Comparison of ENCODE assay signal across 18 cellular contexts in the genomic region with DNA sequence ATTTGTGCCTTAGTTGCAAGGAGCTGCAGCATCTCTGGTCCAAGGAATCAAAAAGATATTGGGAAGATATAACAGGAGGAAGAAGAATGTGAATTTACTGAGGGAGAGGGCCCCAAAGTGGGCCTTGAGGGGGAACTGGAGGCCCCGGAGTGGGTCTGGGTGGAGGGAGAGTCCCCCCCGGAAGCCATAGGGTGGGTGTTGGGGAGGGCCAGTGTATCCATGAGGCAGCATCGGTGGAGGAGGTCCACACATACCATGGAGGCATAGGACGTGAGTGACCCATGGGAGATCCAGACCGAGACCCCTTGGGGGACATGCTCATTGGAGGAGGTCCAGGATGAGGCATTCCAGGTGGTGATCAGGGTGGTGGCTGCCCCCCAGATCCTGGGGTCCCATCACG. TPM values are rescaled to one million over a fixed set of nuclear protein-coding genes. Genes with fewer than 3 reads are reported as not detected.
DNase-seq lines count a peak whose midpoint lies in the region; ATAC-seq and TF ChIP-seq lines count a peak whose summit lies in the region.
"Had no signal": no experiment of that assay in that cellular context is flagged by ENCODE, and none has a peak within 500 bp of the region (broad histone marks: within the 10 kb centered on the region; RNA-seq: fewer than 3 reads in every experiment).

No MANE protein-coding gene starts in this region.

- H3K9me2 ChIP-seq in GM23338 (ENCODE audit: insufficient read depth) (no peaks in the 10 kb centered on the region), OCI-LY7 (ENCODE audit: insufficient read depth, low read length) (no peaks in the 10 kb centered on the region)

- no peak overlapping the region for H2AFZ ChIP-seq in GM23338
- H2AFZ ChIP-seq in OCI-LY7 (ENCODE audit: low read length) = no peak overlapping the region

- H3K4me1 ChIP-seq in GM23338 (ENCODE audit: insufficient read depth) (peaks cover 5% of the 10 kb centered on the region; the same call in 1 of the 2 replicates), OCI-LY7 (ENCODE audit: insufficient read depth, low read length, poor library complexity, severe bottlenecking) (peaks cover 4% of the 10 kb centered on the region)
- peaks cover 10% of the 10 kb centered on the region for H3K4me1 ChIP-seq in CD4-positive, alpha-beta memory T cell (ENCODE audit: insufficient read depth, low read length)
- H3K4me1 ChIP-seq: BE2C had no signal

- peaks cover 31% of the 10 kb centered on the region for H3K27me3 ChIP-seq in GM23338 (ENCODE audit: insufficient read depth)
- H3K27me3 ChIP-seq in CD4-positive, alpha-beta memory T cell (ENCODE audit: insufficient read depth, low read length) = peaks cover 5% of the 10 kb centered on the region
- H3K27me3 ChIP-seq: BE2C had no signal

- TF ChIP-seq CTCF in C4-2B (conservative IDR thresholded peaks at IDR 0.05) (no peak), GM23338 (conservative IDR thresholded peaks at IDR 0.05; ENCODE audit: low read depth in 2 of 2) (no peak), omental fat pad (IDR thresholded peaks at IDR 0.05) (no peak), OCI-LY7 (conservative IDR thresholded peaks at IDR 0.05; ENCODE audit: low read length) (no peak)

- intact Hi-C loops in OCI-LY7 (cut with micrococcal nuclease; ENCODE audit: unreplicated experiment) = no loop called here
- intact Hi-C loops in CD4-positive, alpha-beta memory T cell (cut with micrococcal nuclease) = no loop called here

- H3K27ac Mint-ChIP-seq in GM23338 (no peak overlapping the region), immature natural killer cell (no peak overlapping the region)
- H3K27ac Mint-ChIP-seq in CD4-positive, alpha-beta memory T cell = no peak overlapping the region
- H3K27ac Mint-ChIP-seq: CD4-positive, alpha-beta T cell had no signal

- H3K79me2 ChIP-seq in GM23338 (replicated peaks; ENCODE audit: insufficient read depth) (no peaks in the 10 kb centered on the region), OCI-LY7 (ENCODE audit: insufficient read depth, low read depth, low read length) (no peaks in the 10 kb centered on the region)

- H3F3A ChIP-seq in GM23338 (replicated peaks; ENCODE audit: low read depth) = peaks cover 5% of the 10 kb centered on the region; the same call in 1 of the 2 replicates

- H3K9me3 ChIP-seq in OCI-LY7 (ENCODE audit: low read length) = no peaks in the 10 kb centered on the region
- H3K9me3 ChIP-seq in CD4-positive, alpha-beta memory T cell (ENCODE audit: control insufficient read depth in 1 of 2, low read length in 2 of 2) = no peaks in the 10 kb centered on the region
- H3K9me3 ChIP-seq: BE2C had no signal

- H3K9me3 Mint-ChIP-seq in GM23338 = peaks cover 18% of the 10 kb centered on the region
- no peaks in the 10 kb centered on the region for H3K9me3 Mint-ChIP-seq in immature natural killer cell
- no peaks in the 10 kb centered on the region for H3K9me3 Mint-ChIP-seq in CD4-positive, alpha-beta memory T cell
- H3K9me3 Mint-ChIP-seq: CD4-positive, alpha-beta T cell had no signal

- no TSS peak for BruUV-seq in OCI-LY7 (replicated peaks; lab: Mats Ljungman, UMichigan)

- H3K27ac ChIP-seq in C4-2B (peak overlapping the region; percentile 9; the same call in 1 of the 2 replicates), GM23338 (ENCODE audit: low read depth) (no peak overlapping the region), OCI-LY7 (ENCODE audit: low read depth, low read length, poor library complexity, severe bottlenecking) (no peak overlapping the region)
- H3K27ac ChIP-seq in CD4-positive, alpha-beta memory T cell (ENCODE audit: low read depth, low read length) = no peak overlapping the region
- H3K27ac ChIP-seq: HL-60 had no signal

- H3K4me1 Mint-ChIP-seq in GM23338 = peaks cover 14% of the 10 kb centered on the region
- H3K4me1 Mint-ChIP-seq in immature natural killer cell = peaks cover 4 to 6% of the 10 kb centered on the region in 2 donors
- H3K4me1 Mint-ChIP-seq in CD4-positive, alpha-beta memory T cell = peaks cover 0 to 8% (median 3%) of the 10 kb centered on the region in 4 donors

- H3K36me3 Mint-ChIP-seq in GM23338 (ENCODE audit: low read depth) = no peaks in the 10 kb centered on the region; the same call in 2 of the 3 replicates
- peaks cover 0 to 3% (median 0%) of the 10 kb centered on the region in 3 donors for H3K36me3 Mint-ChIP-seq in immature natural killer cell
- no peaks in the 10 kb centered on the region for H3K36me3 Mint-ChIP-seq in CD4-positive, alpha-beta memory T cell

- H3K4me2 ChIP-seq in GM23338 = no peak overlapping the region
- H3K4me2 ChIP-seq in OCI-LY7 (ENCODE audit: low read length) = no peak overlapping the region

- POLR2A ChIA-PET in HEK293T (lab: Yijun Ruan, JAX) (no interaction called here), OCI-LY7 (lab: Charles Lee) (no interaction called here)
- POLR2A ChIA-PET in CD4-positive, alpha-beta memory T cell (lab: Charles Lee; ENCODE audit: partially characterized antibody) = no interaction called here

- DNase-seq in GM23338 (ENCODE audit: low spot score) (no peak), immature natural killer cell (no peak), omental fat pad (ENCODE audit: low spot score) (no peak), HEK293T (ENCODE audit: extremely low spot score) (no peak), OCI-LY7 (ENCODE audit: low spot score) (no peak)
- no peak for DNase-seq in CD4-positive, alpha-beta memory T cell
- DNase-seq: ACHN, C1 segment of cervical spinal cord, DMS153, DMS79, GDM1, GOT3 had no signal

- H3K27me3 Mint-ChIP-seq in GM23338 (ENCODE audit: insufficient read depth, low read depth, poor library complexity) (peaks cover 36% of the 10 kb centered on the region), immature natural killer cell (ENCODE audit: low read depth in 3 of 3) (peaks cover 4 to 14% (median 11%) of the 10 kb centered on the region in 3 donors)
- peaks cover 9 to 15% of the 10 kb centered on the region in 2 donors for H3K27me3 Mint-ChIP-seq in CD4-positive, alpha-beta memory T cell

- H3K4me3 ChIP-seq in GM23338 = no peak overlapping the region
- H3K4me3 ChIP-seq in OCI-LY7 (ENCODE audit: low read depth, low read length, poor library complexity, severe bottlenecking) = no peak overlapping the region
- no peak overlapping the region for H3K4me3 ChIP-seq in CD4-positive, alpha-beta memory T cell (ENCODE audit: low read length in 2 of 2)

- ATAC-seq in GM23338 = no peak
- ATAC-seq in omental fat pad (ENCODE audit: low FRiP score) = peak; percentile 49

- CTCF ChIA-PET in HEK293T (lab: Yijun Ruan, JAX) = no interaction called here
- CTCF ChIA-PET in OCI-LY7 (lab: Charles Lee; ENCODE audit: unreplicated experiment) = no interaction called here
- CTCF ChIA-PET in CD4-positive, alpha-beta memory T cell (lab: Charles Lee; ENCODE audit: partially characterized antibody) = no interaction called here

- H3K36me3 ChIP-seq in GM23338 (ENCODE audit: insufficient read depth) (no peaks in the 10 kb centered on the region), OCI-LY7 (ENCODE audit: insufficient read depth, low read length) (no peaks in the 10 kb centered on the region)
- H3K36me3 ChIP-seq in CD4-positive, alpha-beta memory T cell (ENCODE audit: insufficient read depth, low read length) = no peaks in the 10 kb centered on the region
- H3K36me3 ChIP-seq: BE2C had no signal

- H3K4me3 Mint-ChIP-seq in GM23338 = peak overlapping the region; percentile 16; the same call in 1 of the 3 replicates
- peak overlapping the region in 3 of 5 donors; percentile 44 to 60 (median 47) for H3K4me3 Mint-ChIP-seq in immature natural killer cell
- H3K4me3 Mint-ChIP-seq in CD4-positive, alpha-beta memory T cell = peak overlapping the region in 4 of 8 donors; percentile 35 to 72 (median 40)
- H3K4me3 Mint-ChIP-seq: CD4-positive, alpha-beta T cell had no signal

- H4K20me1 ChIP-seq in GM23338 (replicated peaks; ENCODE audit: insufficient read depth) = no peaks in the 10 kb centered on the region
- no peaks in the 10 kb centered on the region for H4K20me1 ChIP-seq in OCI-LY7 (ENCODE audit: insufficient read depth, low read length)

TF ChIP-seq in GM23338, 12 proteins besides CTCF, POLR2A, EP300 and RAD21 (continues in another document):
- TF ChIP-seq POLR2AphosphoS5 (IDR thresholded peaks at IDR 0.05; ENCODE audit: low read depth) = no peak

TF ChIP-seq in HEK293T, 16 proteins besides CTCF, POLR2A, EP300 and RAD21 (continues in another document):
- TF ChIP-seq FOXA1 (IDR thresholded peaks at IDR 0.05) (no peak), NFRKB (IDR thresholded peaks at IDR 0.05) (no peak), ARNT (IDR thresholded peaks at IDR 0.05) (no peak)

RNA-seq across cellular contexts. Expression of a gene that starts 0.7 kb away (rescaled TPM):
- 1.7 and 6.0 TPM in 2 replicates for total RNA-seq in GM23338 (2014; rRNA removed; shearing (Covaris generic))
- polyA plus RNA-seq in GM23338 (2016; fragmentation: Nextera tagmentation; extraction: Ambion mirVana) (2.2 TPM in 2 replicates), immature natural killer cell (1 to 10 TPM in 1 of 3 donors, not detected in 2; 3.0 TPM)
- total RNA-seq in omental fat pad (1 to 10 TPM in 1 of 4 donors, under 1 TPM in 1, not detected in 2; 0.72 to 2.0 TPM), OCI-LY7 (2022) (1.7 and 3.9 TPM in 2 replicates)
- total RNA-seq in OCI-LY7 (2014; rRNA removed; shearing (Covaris generic)) = 4.2 and 8.0 TPM in 2 replicates
- total RNA-seq in CD4-positive, alpha-beta memory T cell = not detected
- not detected for polyA plus RNA-seq in CD4-positive, alpha-beta memory T cell
- total RNA-seq: CD4-positive, alpha-beta T cell; Daoy; HT1080 had no signal

RNA-seq across cellular contexts. Expression of a gene that starts 25.3 kb away (rescaled TPM):
- 88.7 and 102 TPM in 2 replicates for total RNA-seq in GM23338 (2014; rRNA removed; shearing (Covaris generic))
- polyA plus RNA-seq in GM23338 (2016; fragmentation: Nextera tagmentation; extraction: Ambion mirVana) (79.0 and 79.4 TPM in 2 replicates), immature natural killer cell (100 to 1,000 TPM; 319 to 591 (median 324) TPM)
- total RNA-seq in omental fat pad (10 to 100 TPM; 35.1 to 93.1 (median 64.2) TPM), OCI-LY7 (2022) (34.7 and 36.1 TPM in 2 replicates)
- total RNA-seq in OCI-LY7 (2014; rRNA removed; shearing (Covaris generic)) = 20.5 and 40.0 TPM in 2 replicates
- total RNA-seq in CD4-positive, alpha-beta memory T cell = 10 to 100 TPM; 19.0 to 21.7 TPM
- polyA plus RNA-seq in CD4-positive, alpha-beta memory T cell = 10 to 100 TPM; 53.4 to 76.9 TPM

RNA-seq across cellular contexts. Expression of a gene that starts 44.5 kb away (rescaled TPM):
- total RNA-seq in GM23338 (2014; rRNA removed; shearing (Covaris generic)) = 21.6 and 26.4 TPM in 2 replicates
- polyA plus RNA-seq in GM23338 (2016; fragmentation: Nextera tagmentation; extraction: Ambion mirVana) (5.7 and 6.9 TPM in 2 replicates), immature natural killer cell (10 to 100 TPM in 1 of 3 donors, 1 to 10 TPM in 2; 5.0 to 15.2 (median 7.6) TPM)
- total RNA-seq in omental fat pad (10 to 100 TPM; 28.9 to 44.8 (median 36.0) TPM), OCI-LY7 (2022) (54.6 and 58.0 TPM in 2 replicates)
- 31.3 and 31.6 TPM in 2 replicates for total RNA-seq in OCI-LY7 (2014; rRNA removed; shearing (Covaris generic))
- 10 to 100 TPM; 52.7 to 54.2 TPM for total RNA-seq in CD4-positive, alpha-beta memory T cell
- 1 to 10 TPM; 2.3 to 6.9 TPM for polyA plus RNA-seq in CD4-positive, alpha-beta memory T cell

RNA-seq across cellular contexts. Expression of a gene that starts 44.7 kb away (rescaled TPM):
- 16.3 and 22.6 TPM in 2 replicates for total RNA-seq in GM23338 (2014; rRNA removed; shearing (Covaris generic))
- 13.0 and 16.0 TPM in 2 replicates for polyA plus RNA-seq in GM23338 (2016; fragmentation: Nextera tagmentation; extraction: Ambion mirVana)
- 1 to 10 TPM; 1.1 to 3.6 (median 1.5) TPM for polyA plus RNA-seq in immature natural killer cell
- 10 to 100 TPM; 14.4 to 20.4 (median 18.0) TPM for total RNA-seq in omental fat pad
- total RNA-seq in OCI-LY7 (2014; rRNA removed; shearing (Covaris generic)) = 16.1 and 19.7 TPM in 2 replicates
- total RNA-seq in OCI-LY7 (2022) = 51.3 and 65.8 TPM in 2 replicates
- 10 to 100 TPM; 20.8 to 20.9 TPM for total RNA-seq in CD4-positive, alpha-beta memory T cell
- 1 to 10 TPM; 1.4 to 2.6 TPM for polyA plus RNA-seq in CD4-positive, alpha-beta memory T cell
